ENCODE assay signal across 36 cellular contexts in genomic region chr10:49382826-49383225, GRCh38. TPM values are rescaled to one million over a fixed set of nuclear protein-coding genes. Genes with fewer than 3 reads are reported as not detected.
"Had no signal": no experiment of that assay in that cellular context is flagged by ENCODE, and none has a peak within 500 bp of the region (broad histone marks: within the 10 kb centered on the region; RNA-seq: fewer than 3 reads in every experiment).

No MANE protein-coding gene starts in this region.

- H3K4me1 Mint-ChIP-seq: activated B cell treated with CpG ODN at 0.5 μM for 24 hours; activated naive CD8-positive, alpha-beta T cell treated with anti-CD3 and anti-CD28 coated beads for 36 hours; activated T-helper 17 cell treated with anti-CD3 and anti-CD28 coated beads, Interleukin-2, amount 50 U/mL, for 72 hours had no signal

- H3K4me3 Mint-ChIP-seq: activated B cell treated with CpG ODN at 0.5 μM for 24 hours; activated CD8-positive, alpha-beta T cell treated with anti-CD3 and anti-CD28 coated beads for 36 hours; activated naive CD8-positive, alpha-beta T cell treated with anti-CD3 and anti-CD28 coated beads for 36 hours; activated T-cell treated with anti-CD3 and anti-CD28 coated beads, Interleukin-2, amount 50 U/mL, for 72 hours; activated T-helper 17 cell treated with anti-CD3 and anti-CD28 coated beads, Interleukin-2, amount 50 U/mL, for 72 hours had no signal

- H3K36me3 ChIP-seq: brain microvascular endothelial cell, MG63, Peyer's patch had no signal

- H3K36me3 Mint-ChIP-seq: activated naive CD8-positive, alpha-beta T cell treated with anti-CD3 and anti-CD28 coated beads for 36 hours had no signal

- DNase-seq: activated B cell treated with CpG ODN at 0.5 μM for 24 hours; activated CD4-positive, alpha-beta T cell treated with anti-CD3 and anti-CD28 coated beads for 48 hours; activated CD4-positive, alpha-beta T cell treated with anti-CD3 and anti-CD28 coated beads, Interleukin-2, amount 50 U/mL, for 4 hours; activated CD4-positive, CD25-positive, alpha-beta regulatory T cell treated with anti-CD3 and anti-CD28 coated beads, Interleukin-2, amount 50 U/mL, for 72 hours; activated CD8-positive, alpha-beta T cell treated with anti-CD3 and anti-CD28 coated beads for 36 hours; activated effector memory CD4-positive, alpha-beta T cell treated with anti-CD3 and anti-CD28 coated beads, Interleukin-2, amount 50 U/mL, for 16 hours; activated naive CD4-positive, alpha-beta T cell; activated naive CD4-positive, alpha-beta T cell treated with anti-CD3 and anti-CD28 coated beads, Interleukin-2, amount 50 U/mL, for 16 hours; activated naive CD8-positive, alpha-beta T cell treated with anti-CD3 and anti-CD28 coated beads for 36 hours; activated T-cell treated with anti-CD3 and anti-CD28 coated beads, Interleukin-2, amount 50 U/mL, for 1 hour; activated T-cell treated with anti-CD3 and anti-CD28 coated beads, Interleukin-2, amount 50 U/mL, for 72 hours; amniotic stem cell; aorta; brain microvascular endothelial cell; central memory CD4-positive, alpha-beta T cell; Kasumi-1; KG1; MG63; MV-4-11; NCI-H1092; NCI-H1436 treated with DMSO at 0.1 percent for 48 hours; NCI-H1694 treated with DMSO at 0.1 percent for 48 hours; NCI-H2029; NCI-H345; NCI-H524 treated with DMSO at 0.1 percent for 48 hours; PC-3; Peyer's patch; RPMI8226; SW 1271; T-helper 1 cell; T-helper 2 cell; T-helper 9 cell had no signal

- H3K4me3 ChIP-seq: MG63, Peyer's patch had no signal

- H3K27me3 ChIP-seq: brain microvascular endothelial cell, Peyer's patch had no signal

- H3K9me3 Mint-ChIP-seq: activated B cell treated with CpG ODN at 0.5 μM for 24 hours; activated CD8-positive, alpha-beta T cell treated with anti-CD3 and anti-CD28 coated beads for 36 hours; activated naive CD8-positive, alpha-beta T cell treated with anti-CD3 and anti-CD28 coated beads for 36 hours; activated T-cell treated with anti-CD3 and anti-CD28 coated beads, Interleukin-2, amount 50 U/mL, for 72 hours; activated T-helper 17 cell treated with anti-CD3 and anti-CD28 coated beads, Interleukin-2, amount 50 U/mL, for 72 hours had no signal

- H3K4me1 ChIP-seq: Peyer's patch had no signal

- H3K27ac Mint-ChIP-seq: activated B cell treated with CpG ODN at 0.5 μM for 24 hours; activated CD8-positive, alpha-beta T cell treated with anti-CD3 and anti-CD28 coated beads for 36 hours; activated naive CD8-positive, alpha-beta T cell treated with anti-CD3 and anti-CD28 coated beads for 36 hours; activated T-cell treated with anti-CD3 and anti-CD28 coated beads, Interleukin-2, amount 50 U/mL, for 72 hours; activated T-helper 17 cell treated with anti-CD3 and anti-CD28 coated beads, Interleukin-2, amount 50 U/mL, for 72 hours had no signal

- H3K9me3 ChIP-seq: MG63, Peyer's patch had no signal

- ATAC-seq: activated CD8-positive, alpha-beta T cell treated with anti-CD3 and anti-CD28 coated beads for 36 hours; activated T-cell treated with anti-CD3 and anti-CD28 coated beads, Interleukin-2, amount 50 U/mL, for 72 hours; activated T-helper 17 cell treated with anti-CD3 and anti-CD28 coated beads, Interleukin-2, amount 50 U/mL, for 72 hours; PC-3; Right ventricle myocardium inferior had no signal

- H3K27ac ChIP-seq: brain microvascular endothelial cell, Peyer's patch, VCaP had no signal

RNA-seq across cellular contexts. Expression of gene DRGX, which starts 13.1 kb away (rescaled TPM):
- total RNA-seq: activated B cell treated with CpG ODN at 0.5 μM for 24 hours; activated CD8-positive, alpha-beta T cell treated with anti-CD3 and anti-CD28 coated beads for 36 hours; activated naive CD8-positive, alpha-beta T cell treated with anti-CD3 and anti-CD28 coated beads for 36 hours; activated T-cell treated with anti-CD3 and anti-CD28 coated beads, Interleukin-2, amount 50 U/mL, for 72 hours; activated T-helper 17 cell treated with anti-CD3 and anti-CD28 coated beads, Interleukin-2, amount 50 U/mL, for 72 hours; aorta; NCI-H460; Peyer's patch; Right ventricle myocardium inferior had no signal
- polyA plus RNA-seq: aorta had no signal
